In genomic region chr1:32650752-32651460, GRCh38 we compare ENCODE assay signal across 8 cellular contexts.
DNase-seq lines count a peak whose midpoint lies in the region; FAIRE-seq and TF ChIP-seq lines count a peak whose summit lies in the region.

Gene RBBP4, plus strand, starts transcription at chr1:32651208. Its CDS starts 99 bp downstream, at chr1:32651307.

- TF ChIP-seq POLR2A in H54 (IDR thresholded peaks at IDR 0.05; ENCODE audit: low read depth, low read length): peak; percentile 62
- peak; percentile 64 for TF ChIP-seq POLR2A in Raji (IDR thresholded peaks at IDR 0.05; ENCODE audit: insufficient read depth, low read depth, low read length)

- H3K79me2 ChIP-seq in Loucy (ENCODE audit: insufficient read depth, low read length): peaks cover 79% of the 10 kb centered on the region

- H3K4me1 ChIP-seq in Loucy (ENCODE audit: insufficient read depth, low read length, poor library complexity, severe bottlenecking): peaks cover 41% of the 10 kb centered on the region

- H3K36me3 ChIP-seq in Loucy (ENCODE audit: insufficient read depth, low read length): peaks cover 9% of the 10 kb centered on the region; the same call in 1 of the 2 replicates

- peaks cover 49% of the 10 kb centered on the region for H4K20me1 ChIP-seq in Loucy (ENCODE audit: insufficient read depth, low read length, poor library complexity, severe bottlenecking)

- no peaks in the 10 kb centered on the region for H3K9me2 ChIP-seq in Loucy (replicated peaks; ENCODE audit: low read depth, low read length)

- peak within 1 kb of the TSS; percentile 93 to 94 (median 94) for H3K4me3 Mint-ChIP-seq in nephron
- H3K4me3 Mint-ChIP-seq in stimulated activated naive CD8-positive, alpha-beta T cell treated with anti-CD3 and anti-CD28 coated beads, Interleukin-15, Interleukin-2, amounts not matched to agents 100 ng/mL and 50 ng/mL, for 24 hours: peak within 1 kb of the TSS; percentile 99

- H3K27me3 Mint-ChIP-seq in nephron (ENCODE audit: low read depth): no peaks in the 10 kb centered on the region
- H3K27me3 Mint-ChIP-seq in stimulated activated naive CD8-positive, alpha-beta T cell treated with anti-CD3 and anti-CD28 coated beads, Interleukin-15, Interleukin-2, amounts not matched to agents 100 ng/mL and 50 ng/mL, for 24 hours: no peaks in the 10 kb centered on the region

- TF ChIP-seq CTCF in Loucy (conservative IDR thresholded peaks at IDR 0.05; ENCODE audit: low read length) (no peak), fibroblast of pulmonary artery (IDR thresholded peaks at IDR 0.05; ENCODE audit: low read length, missing control alignments) (no peak), nephron (IDR thresholded peaks at IDR 0.05; ENCODE audit: unreplicated experiment in 3 of 3) (no peak)

- peak within 1 kb of the TSS; percentile 92 for H3K4me2 ChIP-seq in Loucy (ENCODE audit: low read depth, low read length, poor library complexity, severe bottlenecking)

- H3K9me3 ChIP-seq in Loucy (ENCODE audit: insufficient read depth, low read depth, low read length): no peaks in the 10 kb centered on the region

- peak; percentile 70 for FAIRE-seq in H54 (lab: Jason Lieb, UNC)

- no peaks in the 10 kb centered on the region; the same call in 1 of the 2 replicates for H3F3A ChIP-seq in Loucy (ENCODE audit: low read depth)

- peak within 1 kb of the TSS; percentile 100 for H3K27ac Mint-ChIP-seq in nephron
- H3K27ac Mint-ChIP-seq in stimulated activated naive CD8-positive, alpha-beta T cell treated with anti-CD3 and anti-CD28 coated beads, Interleukin-15, Interleukin-2, amounts not matched to agents 100 ng/mL and 50 ng/mL, for 24 hours: peak within 1 kb of the TSS; percentile 100

- no peaks in the 10 kb centered on the region for H3K9me3 Mint-ChIP-seq in nephron
- H3K9me3 Mint-ChIP-seq in stimulated activated naive CD8-positive, alpha-beta T cell treated with anti-CD3 and anti-CD28 coated beads, Interleukin-15, Interleukin-2, amounts not matched to agents 100 ng/mL and 50 ng/mL, for 24 hours: no peaks in the 10 kb centered on the region

- H3K4me1 Mint-ChIP-seq in nephron: peaks cover 41% of the 10 kb centered on the region
- H3K4me1 Mint-ChIP-seq in stimulated activated naive CD8-positive, alpha-beta T cell treated with anti-CD3 and anti-CD28 coated beads, Interleukin-15, Interleukin-2, amounts not matched to agents 100 ng/mL and 50 ng/mL, for 24 hours (ENCODE audit: low read depth): peaks cover 70% of the 10 kb centered on the region

- peaks cover 41% of the 10 kb centered on the region for H3K36me3 Mint-ChIP-seq in nephron (ENCODE audit: low read depth)
- H3K36me3 Mint-ChIP-seq in stimulated activated naive CD8-positive, alpha-beta T cell treated with anti-CD3 and anti-CD28 coated beads, Interleukin-15, Interleukin-2, amounts not matched to agents 100 ng/mL and 50 ng/mL, for 24 hours (ENCODE audit: low read depth): peaks cover 52% of the 10 kb centered on the region

- peak within 1 kb of the TSS; percentile 90 for H2AFZ ChIP-seq in Loucy (ENCODE audit: low read length)

- DNase-seq in EL (peak; percentile 97), H54 (ENCODE audit: insufficient read length, low spot score) (peak; percentile 86), fibroblast of pulmonary artery (ENCODE audit: low read depth) (peak; percentile 98)
- DNase-seq in activated T-helper 9 cell treated with anti-CD3 and anti-CD28 coated beads, Interleukin-2, amount 50 U/mL, for 16 hours (ENCODE audit: low read depth): peak; percentile 99

- H3K9ac ChIP-seq in Loucy (ENCODE audit: low read depth, low read length, poor library complexity, severe bottlenecking): peak within 1 kb of the TSS; percentile 99

- no peaks in the 10 kb centered on the region for H3K27me3 ChIP-seq in Loucy (ENCODE audit: insufficient read depth, low read length, poor library complexity, severe bottlenecking)

- H3K4me3 ChIP-seq in Loucy (ENCODE audit: low read length, poor library complexity, severe bottlenecking): peak within 1 kb of the TSS; percentile 98
- H3K4me3 ChIP-seq in fibroblast of pulmonary artery (replicated peaks; ENCODE audit: low read depth, low read length): peak within 1 kb of the TSS; percentile 95

Comparison
In these comparisons a context has a peak if more than half of its experiments do, and no peak if none do; other contexts are left out.
1. Peak in every context shown above with its lines: DNase-seq and H3K4me3 ChIP-seq.